Comparison of ENCODE assay signal across 24 cellular contexts in the genomic region with DNA sequence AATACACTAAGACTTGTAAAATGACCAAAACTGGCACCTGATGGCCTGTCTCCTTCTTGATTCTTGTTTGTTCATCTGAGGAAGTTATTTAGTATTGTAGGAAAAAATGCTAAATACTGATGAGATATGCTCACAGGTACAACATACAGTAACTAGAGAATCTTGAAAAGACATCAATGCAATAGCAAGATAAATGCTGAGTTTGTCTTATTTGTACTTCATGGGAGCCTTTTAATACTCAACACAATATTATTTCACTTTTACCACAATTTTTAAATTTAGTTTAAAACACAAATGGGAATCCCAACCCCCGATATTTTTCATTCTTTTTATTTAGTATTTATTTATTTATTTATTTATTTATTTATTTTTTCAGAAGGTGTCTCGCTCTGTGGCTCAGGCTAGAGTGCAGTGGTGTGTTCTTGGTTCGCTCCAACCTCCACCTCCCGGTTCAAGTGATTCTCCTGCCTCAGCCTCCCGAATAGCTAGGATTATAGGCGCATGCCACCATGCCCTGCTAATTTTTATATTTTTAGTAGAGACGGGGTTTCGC.
"Had no signal": no experiment of that assay in that cellular context is flagged by ENCODE, and none has a peak within 500 bp of the region (broad histone marks: within the 10 kb centered on the region; RNA-seq: fewer than 3 reads in every experiment).

No MANE protein-coding gene starts in this region.

- FAIRE-seq: islet of Langerhans, kidney, pancreas, small intestine had no signal

- ATAC-seq: left colon; left lung; lower lobe of right lung; naive thymus-derived CD8-positive, alpha-beta T cell; pancreas; right cardiac atrium; stimulated activated effector memory CD8-positive, alpha-beta T cell treated with anti-CD3 and anti-CD28 coated beads, Interleukin-12 subunit alpha, Interleukin-12 subunit beta, amount 100 ng/mL, for 72 hours had no signal

- DNase-seq: hypothalamus; immature natural killer cell; kidney; left colon; left lung; lower lobe of right lung; mesenchymal stem cell; naive thymus-derived CD8-positive, alpha-beta T cell; nucleus accumbens; pancreas; posterior cingulate gyrus; retina; right cardiac atrium; sigmoid colon; small intestine; spleen; stimulated activated CD4-positive, alpha-beta T cell treated with anti-CD3 and anti-CD28 coated beads, Interleukin-4, amount 100 ng/mL, for 24 hours; stimulated activated naive CD4-positive, alpha-beta T cell; substantia nigra; uterus had no signal

- H3K9me3 ChIP-seq: left lung, lower lobe of right lung, pancreas, prostate gland, sigmoid colon, spleen, tibial nerve, uterus had no signal

- H3K4me1 ChIP-seq: left lung, lower lobe of right lung, prostate gland, sigmoid colon, spleen, tibial nerve, uterus had no signal

- H3K27ac ChIP-seq: left lung, lower lobe of right lung, pancreas, prostate gland, sigmoid colon, spleen, tibial nerve, uterus had no signal

- H3K36me3 ChIP-seq: left lung, lower lobe of right lung, pancreas, prostate gland, sigmoid colon, spleen, tibial nerve, uterus had no signal

- H3K4me3 ChIP-seq: left lung, lower lobe of right lung, pancreas, prostate gland, sigmoid colon, spleen, tibial nerve, uterus had no signal

- H3K27me3 ChIP-seq: left lung, pancreas, sigmoid colon, spleen, tibial nerve, uterus had no signal
